In the genomic region with DNA sequence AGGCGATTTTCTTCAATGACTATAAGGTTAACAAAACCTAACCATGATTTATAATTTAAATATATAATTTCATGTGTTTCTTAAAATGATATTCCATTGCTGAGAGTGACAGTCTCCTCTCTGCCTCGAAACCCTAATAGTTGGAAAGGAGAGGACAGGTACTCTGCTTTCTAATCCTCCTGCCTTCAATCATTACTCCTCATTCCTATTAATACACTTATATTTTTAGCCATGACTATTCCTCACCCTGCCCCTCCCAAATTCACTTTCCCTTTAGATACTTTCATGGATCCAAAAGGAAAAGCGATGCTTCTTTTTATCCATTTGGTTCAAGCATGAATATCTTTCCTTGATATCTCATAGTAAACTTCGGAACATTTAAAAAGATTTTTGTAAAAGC, we compare ENCODE assay signal across 39 cellular contexts.
"Had no signal": no experiment of that assay in that cellular context is flagged by ENCODE, and none has a peak within 500 bp of the region (broad histone marks: within the 10 kb centered on the region; RNA-seq: fewer than 3 reads in every experiment).

No MANE protein-coding gene starts in this region.

- H3K4me3 Mint-ChIP-seq: activated naive CD4-positive, alpha-beta T cell treated with anti-CD3 and anti-CD28 coated beads for 36 hours; activated naive CD4-positive, alpha-beta T cell treated with anti-CD3 and anti-CD28 coated beads, Interleukin-2, amount 10 ng/mL, durations not matched to agents 7 days and 5 days; activated naive CD4-positive, alpha-beta T cell treated with anti-CD3 and anti-CD28 coated beads, Interleukin-2, amount 50 U/mL, for 24 hours; activated naive CD8-positive, alpha-beta T cell; activated naive CD8-positive, alpha-beta T cell treated with anti-CD3 and anti-CD28 coated beads for 36 hours; activated naive CD8-positive, alpha-beta T cell treated with anti-CD3 and anti-CD28 coated beads, Interleukin-2, amount 10 ng/mL, durations not matched to agents 7 days and 5 days; activated naive CD8-positive, alpha-beta T cell treated with anti-CD3 and anti-CD28 coated beads, Interleukin-2, amount 50 U/mL, for 24 hours; activated T-cell treated with anti-CD3 and anti-CD28 coated beads, Interleukin-2, amount 50 U/mL, for 24 hours; activated T-cell treated with anti-CD3 and anti-CD28 coated beads, Interleukin-2, amount 50 U/mL, for 4 hours; activated T-cell treated with anti-CD3 and anti-CD28 coated beads, Interleukin-2, amount 50 U/mL, for 72 hours; activated T-helper 1 cell treated with anti-CD3 and anti-CD28 coated beads, Interleukin-12 subunit alpha, Interleukin-12 subunit beta, Interleukin-2, Interleukin-4 antibody, amounts not matched to agents 30 ng/mL and 10 ng/mL and 1 ng/mL, durations not matched to agents 14 hours and 24 hours and 36 hours; activated T-helper 17 cell treated with anti-CD3 and anti-CD28 coated beads, Interleukin-2, amount 50 U/mL, for 72 hours; brain; central memory CD8-positive, alpha-beta T cell had no signal

- H3K9me3 Mint-ChIP-seq: activated naive CD4-positive, alpha-beta T cell treated with anti-CD3 and anti-CD28 coated beads for 36 hours; activated naive CD4-positive, alpha-beta T cell treated with anti-CD3 and anti-CD28 coated beads, Interleukin-2, amount 10 ng/mL, durations not matched to agents 7 days and 5 days; activated naive CD4-positive, alpha-beta T cell treated with anti-CD3 and anti-CD28 coated beads, Interleukin-2, amount 50 U/mL, for 24 hours; activated naive CD4-positive, alpha-beta T cell treated with anti-CD3 and anti-CD28 coated beads, Interleukin-2, amount 50 U/mL, for 72 hours; activated naive CD8-positive, alpha-beta T cell treated with anti-CD3 and anti-CD28 coated beads for 36 hours; activated naive CD8-positive, alpha-beta T cell treated with anti-CD3 and anti-CD28 coated beads, Interleukin-2, amount 10 ng/mL, durations not matched to agents 7 days and 5 days; activated naive CD8-positive, alpha-beta T cell treated with anti-CD3 and anti-CD28 coated beads, Interleukin-2, amount 50 U/mL, for 24 hours; activated T-cell treated with anti-CD3 and anti-CD28 coated beads, Interleukin-2, amount 50 U/mL, for 24 hours; activated T-cell treated with anti-CD3 and anti-CD28 coated beads, Interleukin-2, amount 50 U/mL, for 4 hours; activated T-cell treated with anti-CD3 and anti-CD28 coated beads, Interleukin-2, amount 50 U/mL, for 72 hours; activated T-helper 1 cell treated with anti-CD3 and anti-CD28 coated beads, Interleukin-12 subunit alpha, Interleukin-12 subunit beta, Interleukin-2, Interleukin-4 antibody, amounts not matched to agents 30 ng/mL and 10 ng/mL and 1 ng/mL, durations not matched to agents 14 hours and 24 hours and 36 hours; activated T-helper 17 cell treated with anti-CD3 and anti-CD28 coated beads, Interleukin-2, amount 50 U/mL, for 72 hours; activated T-helper 2 cell treated with anti-CD3 and anti-CD28 coated beads, Interferon-gamma antibody, Interleukin-2, Interleukin-4, amounts not matched to agents 10 μg/mL and 5 μg/mL and 100 μg/mL, durations not matched to agents 14 hours and 24 hours and 36 hours; brain; central memory CD8-positive, alpha-beta T cell had no signal

- H3K27ac ChIP-seq: adrenal gland, ascending aorta, body of pancreas, brain microvascular endothelial cell, breast epithelium, cardiac muscle cell had no signal

- DNase-seq: activated effector memory CD4-positive, alpha-beta T cell treated with anti-CD3 and anti-CD28 coated beads, Interleukin-2, amount 50 U/mL, for 16 hours; activated effector memory CD4-positive, alpha-beta T cell treated with Interleukin-2 at 50 U/mL for 16 hours; activated gamma-delta T cell; activated gamma-delta T cell treated with Interleukin-2 at 50 U/mL for 16 hours; activated naive CD4-positive, alpha-beta T cell; activated naive CD4-positive, alpha-beta T cell treated with anti-CD3 and anti-CD28 coated beads for 36 hours; activated naive CD4-positive, alpha-beta T cell treated with anti-CD3 and anti-CD28 coated beads, Interleukin-2, amount 10 ng/mL, durations not matched to agents 7 days and 5 days; activated naive CD4-positive, alpha-beta T cell treated with anti-CD3 and anti-CD28 coated beads, Interleukin-2, amount 50 U/mL, for 16 hours; activated naive CD4-positive, alpha-beta T cell treated with Interleukin-2 at 50 U/mL for 16 hours; activated naive CD8-positive, alpha-beta T cell treated with anti-CD3 and anti-CD28 coated beads for 36 hours; activated naive CD8-positive, alpha-beta T cell treated with anti-CD3 and anti-CD28 coated beads, Interleukin-2, amount 10 ng/mL, durations not matched to agents 7 days and 5 days; activated naive CD8-positive, alpha-beta T cell treated with anti-CD3 and anti-CD28 coated beads, Interleukin-2, amount 50 U/mL, for 24 hours; activated T-cell treated with anti-CD3 and anti-CD28 coated beads for 4 hours; activated T-cell treated with anti-CD3 and anti-CD28 coated beads, Interleukin-2, amount 50 U/mL, for 1 hour; activated T-cell treated with anti-CD3 and anti-CD28 coated beads, Interleukin-2, amount 50 U/mL, for 24 hours; activated T-cell treated with anti-CD3 and anti-CD28 coated beads, Interleukin-2, amount 50 U/mL, for 4 hours; activated T-cell treated with anti-CD3 and anti-CD28 coated beads, Interleukin-2, amount 50 U/mL, for 48 hours; activated T-cell treated with anti-CD3 and anti-CD28 coated beads, Interleukin-2, amount 50 U/mL, for 72 hours; adrenal gland; amniotic stem cell; amygdala; anterior cingulate cortex; aorta; body of pancreas; brain microvascular endothelial cell; caudate nucleus; central memory CD4-positive, alpha-beta T cell; cerebellar nuclear complex had no signal

- H3K4me1 ChIP-seq: adrenal gland, ascending aorta, body of pancreas, breast epithelium had no signal

- H3K36me3 Mint-ChIP-seq: activated naive CD4-positive, alpha-beta T cell treated with anti-CD3 and anti-CD28 coated beads, Interleukin-2, amount 10 ng/mL, durations not matched to agents 7 days and 5 days; activated naive CD4-positive, alpha-beta T cell treated with anti-CD3 and anti-CD28 coated beads, Interleukin-2, amount 50 U/mL, for 24 hours; activated naive CD4-positive, alpha-beta T cell treated with anti-CD3 and anti-CD28 coated beads, Interleukin-2, amount 50 U/mL, for 72 hours; activated naive CD8-positive, alpha-beta T cell; activated naive CD8-positive, alpha-beta T cell treated with anti-CD3 and anti-CD28 coated beads for 36 hours; activated naive CD8-positive, alpha-beta T cell treated with anti-CD3 and anti-CD28 coated beads, Interleukin-2, amount 10 ng/mL, durations not matched to agents 7 days and 5 days; brain had no signal

- H3K27me3 Mint-ChIP-seq: activated naive CD4-positive, alpha-beta T cell treated with anti-CD3 and anti-CD28 coated beads, Interleukin-2, amount 10 ng/mL, durations not matched to agents 7 days and 5 days; activated naive CD4-positive, alpha-beta T cell treated with anti-CD3 and anti-CD28 coated beads, Interleukin-2, amount 50 U/mL, for 24 hours; activated naive CD8-positive, alpha-beta T cell; activated naive CD8-positive, alpha-beta T cell treated with anti-CD3 and anti-CD28 coated beads for 36 hours; activated naive CD8-positive, alpha-beta T cell treated with anti-CD3 and anti-CD28 coated beads, Interleukin-2, amount 10 ng/mL, durations not matched to agents 7 days and 5 days; activated naive CD8-positive, alpha-beta T cell treated with anti-CD3 and anti-CD28 coated beads, Interleukin-2, amount 50 U/mL, for 24 hours; activated T-cell treated with anti-CD3 and anti-CD28 coated beads, Interleukin-2, amount 50 U/mL, for 24 hours; activated T-helper 17 cell treated with anti-CD3 and anti-CD28 coated beads, Interleukin-2, amount 50 U/mL, for 72 hours; brain; central memory CD8-positive, alpha-beta T cell had no signal

- H3K4me3 ChIP-seq: adrenal gland, ascending aorta, body of pancreas, breast epithelium, cardiac muscle cell had no signal

- H3K9me3 ChIP-seq: adrenal gland, ascending aorta, body of pancreas, breast epithelium had no signal

- H3K27ac Mint-ChIP-seq: activated naive CD4-positive, alpha-beta T cell treated with anti-CD3 and anti-CD28 coated beads for 36 hours; activated naive CD4-positive, alpha-beta T cell treated with anti-CD3 and anti-CD28 coated beads, Interleukin-2, amount 10 ng/mL, durations not matched to agents 7 days and 5 days; activated naive CD4-positive, alpha-beta T cell treated with anti-CD3 and anti-CD28 coated beads, Interleukin-2, amount 50 U/mL, for 24 hours; activated naive CD4-positive, alpha-beta T cell treated with anti-CD3 and anti-CD28 coated beads, Interleukin-2, amount 50 U/mL, for 72 hours; activated naive CD8-positive, alpha-beta T cell; activated naive CD8-positive, alpha-beta T cell treated with anti-CD3 and anti-CD28 coated beads for 36 hours; activated naive CD8-positive, alpha-beta T cell treated with anti-CD3 and anti-CD28 coated beads, Interleukin-2, amount 10 ng/mL, durations not matched to agents 7 days and 5 days; activated naive CD8-positive, alpha-beta T cell treated with anti-CD3 and anti-CD28 coated beads, Interleukin-2, amount 50 U/mL, for 24 hours; activated T-cell treated with anti-CD3 and anti-CD28 coated beads, Interleukin-2, amount 50 U/mL, for 24 hours; activated T-cell treated with anti-CD3 and anti-CD28 coated beads, Interleukin-2, amount 50 U/mL, for 72 hours; activated T-helper 1 cell treated with anti-CD3 and anti-CD28 coated beads, Interleukin-12 subunit alpha, Interleukin-12 subunit beta, Interleukin-2, Interleukin-4 antibody, amounts not matched to agents 30 ng/mL and 10 ng/mL and 1 ng/mL, durations not matched to agents 14 hours and 24 hours and 36 hours; activated T-helper 17 cell treated with anti-CD3 and anti-CD28 coated beads, Interleukin-2, amount 50 U/mL, for 72 hours; activated T-helper 2 cell treated with anti-CD3 and anti-CD28 coated beads, Interferon-gamma antibody, Interleukin-2, Interleukin-4, amounts not matched to agents 10 μg/mL and 5 μg/mL and 100 μg/mL, durations not matched to agents 14 hours and 24 hours and 36 hours; brain had no signal

- H3K4me1 Mint-ChIP-seq: activated naive CD4-positive, alpha-beta T cell treated with anti-CD3 and anti-CD28 coated beads, Interleukin-2, amount 10 ng/mL, durations not matched to agents 7 days and 5 days; activated naive CD4-positive, alpha-beta T cell treated with anti-CD3 and anti-CD28 coated beads, Interleukin-2, amount 50 U/mL, for 24 hours; activated naive CD8-positive, alpha-beta T cell treated with anti-CD3 and anti-CD28 coated beads for 36 hours; activated naive CD8-positive, alpha-beta T cell treated with anti-CD3 and anti-CD28 coated beads, Interleukin-2, amount 10 ng/mL, durations not matched to agents 7 days and 5 days; activated T-helper 17 cell treated with anti-CD3 and anti-CD28 coated beads, Interleukin-2, amount 50 U/mL, for 72 hours; central memory CD8-positive, alpha-beta T cell had no signal

- H3K36me3 ChIP-seq: adrenal gland, ascending aorta, brain microvascular endothelial cell, breast epithelium, cardiac muscle cell had no signal

- ATAC-seq: activated naive CD4-positive, alpha-beta T cell treated with anti-CD3 and anti-CD28 coated beads, Interleukin-2, amount 50 U/mL, for 72 hours; activated naive CD8-positive, alpha-beta T cell treated with anti-CD3 and anti-CD28 coated beads, Interleukin-2, amount 50 U/mL, for 24 hours; activated T-cell treated with anti-CD3 and anti-CD28 coated beads, Interleukin-2, amount 50 U/mL, for 4 hours; activated T-cell treated with anti-CD3 and anti-CD28 coated beads, Interleukin-2, amount 50 U/mL, for 72 hours; body of pancreas had no signal

- H3K27me3 ChIP-seq: adrenal gland, ascending aorta, brain microvascular endothelial cell, breast epithelium, cardiac muscle cell had no signal
